8 cellular contexts compared by ENCODE assay signal in genomic region chr13:25375727-25376358, GRCh38. TPM values are rescaled to one million over a fixed set of nuclear protein-coding genes. Genes with fewer than 3 reads are reported as not detected.
DNase-seq lines count a peak whose midpoint lies in the region; ATAC-seq and TF ChIP-seq lines count a peak whose summit lies in the region.

No MANE protein-coding gene starts in this region.

- H3K4me3 ChIP-seq in Caco-2 (ENCODE audit: low read depth, low read length): no peak overlapping the region
- no peak overlapping the region for H3K4me3 ChIP-seq in hepatocyte

- no peaks in the 10 kb centered on the region for H3K9me3 Mint-ChIP-seq in Caco-2 (ENCODE audit: unreplicated experiment)
- no peaks in the 10 kb centered on the region for H3K9me3 Mint-ChIP-seq in activated T-cell treated with anti-CD3 and anti-CD28 coated beads, Interleukin-2, amount 50 U/mL, for 72 hours

- no peaks in the 10 kb centered on the region for H3K9me2 ChIP-seq in hepatocyte (replicated peaks; ENCODE audit: insufficient read depth)

- no peak overlapping the region for H3K4me2 ChIP-seq in hepatocyte

- no peak overlapping the region for H2AFZ ChIP-seq in hepatocyte

- H3K4me1 ChIP-seq in Caco-2 (no peaks in the 10 kb centered on the region), hepatocyte (ENCODE audit: insufficient read depth) (no peaks in the 10 kb centered on the region)

- H3K9me3 ChIP-seq in Caco-2 (no peaks in the 10 kb centered on the region), hepatocyte (ENCODE audit: low read depth) (no peaks in the 10 kb centered on the region)

- intact Hi-C loops in Caco-2 (cut with micrococcal nuclease; ENCODE audit: unreplicated experiment): loop anchor here (1.0 kb wide), 1 partner anchor 109 kb away; no protein-coding TSS in a partner anchor

- H3K36me3 ChIP-seq in Caco-2 (ENCODE audit: control insufficient read depth, insufficient read depth, low read length) (no peaks in the 10 kb centered on the region), hepatocyte (replicated peaks; ENCODE audit: insufficient read depth, low read depth) (no peaks in the 10 kb centered on the region)

- CTCF ChIA-PET in Caco-2 (lab: Charles Lee): interaction anchor here (0.6 kb wide), 2 partner anchors 582 to 665 kb away, joined by 3 to 4 read pairs; no protein-coding TSS in a partner anchor

- no TSS peak for BruUV-seq in Caco-2 (replicated peaks; lab: Mats Ljungman, UMichigan)

- no peak overlapping the region for H3K4me3 Mint-ChIP-seq in Caco-2 (ENCODE audit: unreplicated experiment)
- no peak overlapping the region for H3K4me3 Mint-ChIP-seq in activated T-cell treated with anti-CD3 and anti-CD28 coated beads, Interleukin-2, amount 50 U/mL, for 72 hours

- ATAC-seq in activated T-cell treated with anti-CD3 and anti-CD28 coated beads, Interleukin-2, amount 50 U/mL, for 72 hours (replicated peaks in 1 of 2): peak; percentile 42 to 47
- ATAC-seq in GM21526 (IDR thresholded peaks at IDR 0.05; ENCODE audit: low FRiP score, unreplicated experiment) (no peak), GM18868 (IDR thresholded peaks at IDR 0.05; ENCODE audit: unreplicated experiment) (no peak)

- no peaks in the 10 kb centered on the region for H4K20me1 ChIP-seq in hepatocyte (ENCODE audit: insufficient read depth, poor library complexity, severe bottlenecking)

- H3K27ac ChIP-seq in hepatocyte: no peak overlapping the region

- WGBS in hepatocyte (ENCODE audit: low lambda C conversion rate, missing lambda C conversion rate): 41% methylated on average over 9 of the region's 9 CpGs

- H3K27me3 Mint-ChIP-seq in Caco-2 (ENCODE audit: insufficient read depth, unreplicated experiment): peaks cover 14% of the 10 kb centered on the region
- H3K27me3 Mint-ChIP-seq in activated T-cell treated with anti-CD3 and anti-CD28 coated beads, Interleukin-2, amount 50 U/mL, for 72 hours (ENCODE audit: low read depth): peaks cover 56% of the 10 kb centered on the region

- H3K79me2 ChIP-seq in hepatocyte: no peaks in the 10 kb centered on the region

- TF ChIP-seq CTCF in Caco-2 (IDR thresholded peaks at IDR 0.05; ENCODE audit: insufficient read depth in 1 of 2, low read depth in 1 of 2, low read length in 1 of 2, severe bottlenecking in 1 of 2, unreplicated experiment in 1 of 2) (peak; percentile 67 to 70), GM20000 (IDR thresholded peaks at IDR 0.05; ENCODE audit: extremely low read depth, missing control alignments) (peak; percentile 47), hepatocyte (IDR thresholded peaks at IDR 0.05; ENCODE audit: poor library complexity) (peak; percentile 69)

- H3K36me3 Mint-ChIP-seq in Caco-2 (ENCODE audit: insufficient read depth, unreplicated experiment): no peaks in the 10 kb centered on the region
- no peaks in the 10 kb centered on the region for H3K36me3 Mint-ChIP-seq in activated T-cell treated with anti-CD3 and anti-CD28 coated beads, Interleukin-2, amount 50 U/mL, for 72 hours (ENCODE audit: insufficient read depth in 2 of 2)

- H3K27me3 ChIP-seq in Caco-2 (replicated peaks; ENCODE audit: control insufficient read depth, insufficient read depth, low read length): no peaks in the 10 kb centered on the region; the same call in 1 of the 2 replicates
- peaks cover 44% of the 10 kb centered on the region for H3K27me3 ChIP-seq in hepatocyte

- H3K27ac Mint-ChIP-seq in Caco-2 (ENCODE audit: unreplicated experiment): no peak overlapping the region
- H3K27ac Mint-ChIP-seq in activated T-cell treated with anti-CD3 and anti-CD28 coated beads, Interleukin-2, amount 50 U/mL, for 72 hours: no peak overlapping the region

- DNase-seq in Caco-2 (peak; percentile 49 to 72), GM20000 (ENCODE audit: low spot score) (peak; percentile 76), NCI-H524 (lab: John Stamatoyannopoulos, UW) (peak; percentile 25 to 74), hepatocyte (ENCODE audit: low spot score) (peak; percentile 56)
- DNase-seq in activated T-cell treated with anti-CD3 and anti-CD28 coated beads, Interleukin-2, amount 50 U/mL, for 72 hours: peak; percentile 28 to 48
- peak in 2 of 3 experiments; percentile 10 to 20 for DNase-seq in stimulated activated CD4-positive, alpha-beta T cell treated with anti-CD3 and anti-CD28 coated beads, TNF-alpha, amount 100 ng/mL, for 24 hours (ENCODE audit: low read depth in 3 of 3)

- POLR2A ChIA-PET in Caco-2 (lab: Charles Lee): no interaction called here

- no peaks in the 10 kb centered on the region for H3K4me1 Mint-ChIP-seq in Caco-2 (ENCODE audit: low read depth, unreplicated experiment)
- H3K4me1 Mint-ChIP-seq in activated T-cell treated with anti-CD3 and anti-CD28 coated beads, Interleukin-2, amount 50 U/mL, for 72 hours (ENCODE audit: low read depth): peaks cover 4% of the 10 kb centered on the region

RNA-seq across cellular contexts. Expression of gene ATP8A2, which starts 4.1 kb away (rescaled TPM):
- total RNA-seq in Caco-2 (2022): 0.05 and 0.09 TPM in 2 replicates
- under 1 TPM; 0.67 to 0.74 TPM for total RNA-seq in activated T-cell treated with anti-CD3 and anti-CD28 coated beads, Interleukin-2, amount 50 U/mL, for 72 hours
- 1.6 and 2.1 TPM in 2 replicates for total RNA-seq in hepatocyte
- 3.1 and 3.9 TPM in 2 replicates for polyA plus RNA-seq in hepatocyte

Comparison
In these comparisons a context has a peak if more than half of its experiments do, and no peak if none do; other contexts are left out.
1. DNase-seq: peak in every context shown above with its lines; median percentile 76 in GM20000; 60 in Caco-2; 56 in hepatocyte; 50 in NCI-H524; 38 in activated T-cell treated with anti-CD3 and anti-CD28 coated beads, Interleukin-2, amount 50 U/mL, for 72 hours; 15 in stimulated activated CD4-positive, alpha-beta T cell treated with anti-CD3 and anti-CD28 coated beads, TNF-alpha, amount 100 ng/mL, for 24 hours.
2. ATAC-seq: peak in activated T-cell treated with anti-CD3 and anti-CD28 coated beads, Interleukin-2, amount 50 U/mL, for 72 hours (2 of 2); none in GM21526 (single experiment) and GM18868 (single experiment).
3. Peak in every context shown above with its lines, with median percentiles within 50 percentile points of each other: CTCF ChIP-seq.